In genomic region chr1:167171286-167171929, GRCh38 we compare ENCODE assay signal across 16 cellular contexts. TPM values are rescaled to one million over a fixed set of nuclear protein-coding genes. Genes with fewer than 3 reads are reported as not detected.
DNase-seq lines count a peak whose midpoint lies in the region; ATAC-seq and TF ChIP-seq lines count a peak whose summit lies in the region.
"Had no signal": no experiment of that assay in that cellular context is flagged by ENCODE, and none has a peak within 500 bp of the region (broad histone marks: within the 10 kb centered on the region; RNA-seq: fewer than 3 reads in every experiment).

No MANE protein-coding gene starts in this region.

- intact Hi-C loops in tibial artery (cut with DNase I; ENCODE audit: low total_unique reads) (no loop called here), posterior cingulate gyrus (cut with DNase I) (no loop called here)

- no peak overlapping the region for H3K18ac ChIP-seq in mesenchymal stem cell (ENCODE audit: low read depth in 1 of 2, low read length in 2 of 2)

- no peak overlapping the region for H3K14ac ChIP-seq in mesenchymal stem cell (ENCODE audit: low read length in 2 of 2)

- ATAC-seq in GM21576 (IDR thresholded peaks at IDR 0.05; ENCODE audit: unreplicated experiment), result no peak
- ATAC-seq: sciatic nerve had no signal

- H3K9me3 ChIP-seq in mesenchymal stem cell (ENCODE audit: control insufficient read depth, low read length), result peaks cover 8% of the 10 kb centered on the region
- peaks cover under 1 to 6% (median 4%) of the 10 kb centered on the region in 3 donors for H3K9me3 ChIP-seq in tibial artery

- H3K27me3 ChIP-seq in mesenchymal stem cell (ENCODE audit: control insufficient read depth in 1 of 2, insufficient read depth in 1 of 2, low read length in 2 of 2), result peaks cover 8 to 42% of the 10 kb centered on the region in 2 experiments
- H3K27me3 ChIP-seq in tibial artery, result peaks cover 0 to 2% of the 10 kb centered on the region in 2 donors
- H3K27me3 ChIP-seq: tibial nerve had no signal

- H3K4me2 ChIP-seq in mesenchymal stem cell (ENCODE audit: low read length, poor library complexity, severe bottlenecking), result no peak overlapping the region

- peak overlapping the region; percentile 23 for H2AK5ac ChIP-seq in mesenchymal stem cell (ENCODE audit: low read length, severe bottlenecking)

- H3K4me1 ChIP-seq in mesenchymal stem cell (ENCODE audit: control insufficient read depth, insufficient read depth, low read depth, low read length) (peaks cover 15% of the 10 kb centered on the region), tibial artery (no peaks in the 10 kb centered on the region)
- H3K4me1 ChIP-seq: tibial nerve had no signal

- H2AFZ ChIP-seq in mesenchymal stem cell (ENCODE audit: low read depth, low read length), result no peak overlapping the region

- no peak overlapping the region for H2BK120ac ChIP-seq in mesenchymal stem cell (ENCODE audit: low read depth, low read length)

- no peak overlapping the region for H3K27ac ChIP-seq in mesenchymal stem cell (ENCODE audit: low read length, poor library complexity, severe bottlenecking)
- no peak overlapping the region for H3K27ac ChIP-seq in tibial artery
- H3K27ac ChIP-seq: tibial nerve had no signal

- H3K36me3 ChIP-seq in mesenchymal stem cell (ENCODE audit: control insufficient read depth in 1 of 2, insufficient read depth in 2 of 2, low read depth in 1 of 2, low read length in 2 of 2), result no peaks in the 10 kb centered on the region
- no peaks in the 10 kb centered on the region for H3K36me3 ChIP-seq in tibial artery
- H3K36me3 ChIP-seq: tibial nerve had no signal

- H3K4me3 ChIP-seq in mesenchymal stem cell (ENCODE audit: insufficient read depth in 1 of 2, low read depth in 1 of 2, low read length in 2 of 2) (no peak overlapping the region), tibial artery (no peak overlapping the region)
- H3K4me3 ChIP-seq: tibial nerve had no signal

- TF ChIP-seq CTCF in tibial artery (IDR thresholded peaks at IDR 0.05), result no peak

- no peak overlapping the region for H3K4ac ChIP-seq in mesenchymal stem cell (ENCODE audit: low read depth in 1 of 2, low read length in 2 of 2)

- WGBS in mesenchymal stem cell, result 72% methylated on average over 7 of the region's 7 CpGs

- H2BK15ac ChIP-seq in mesenchymal stem cell (ENCODE audit: low read depth, poor library complexity, severe bottlenecking), result no peak overlapping the region

- no peak overlapping the region for H4K8ac ChIP-seq in mesenchymal stem cell (ENCODE audit: low read length)

- H3K79me1 ChIP-seq in mesenchymal stem cell (replicated peaks; ENCODE audit: low read length, poor library complexity, severe bottlenecking), result no peaks in the 10 kb centered on the region

- DNase-seq in EL, result peak; percentile 34
- peak; percentile 28 for DNase-seq in RKO (ENCODE audit: low spot score)
- peak; percentile 63 for DNase-seq in cerebellum (ENCODE audit: low spot score)
- DNase-seq in mesenchymal stem cell, result no peak
- no peak for DNase-seq in tibial artery
- no peak for DNase-seq in posterior cingulate gyrus
- no peak for DNase-seq in NCI-H2107 (lab: John Stamatoyannopoulos, UW)
- DNase-seq: activated CD4-positive, alpha-beta T cell treated with anti-CD3 and anti-CD28 coated beads, Interleukin-2, amount 50 U/mL, for 48 hours; amniotic stem cell; dermis blood vessel endothelial cell; NCI-H2171 treated with DMSO at 0.1 percent for 48 hours; SIG-M5; stimulated activated CD4-positive, alpha-beta T cell treated with anti-CD3 and anti-CD28 coated beads, Interleukin-4, amount 100 ng/mL, for 4 hours had no signal

- no peak overlapping the region for H4K91ac ChIP-seq in mesenchymal stem cell (ENCODE audit: low read length)

- H2BK12ac ChIP-seq in mesenchymal stem cell (ENCODE audit: low read length in 2 of 2), result no peak overlapping the region

- H3K9ac ChIP-seq in mesenchymal stem cell (ENCODE audit: low read length), result no peak overlapping the region

- no peak overlapping the region for H3K23ac ChIP-seq in mesenchymal stem cell (ENCODE audit: low read length in 2 of 2)

- no peak overlapping the region for H2BK5ac ChIP-seq in mesenchymal stem cell (ENCODE audit: low read depth, low read length, poor library complexity, severe bottlenecking)

RNA-seq across cellular contexts. Expression of gene POU2F1, which starts 49.3 kb away (rescaled TPM):
- 57.2 TPM for total RNA-seq in cerebellum
- 4.2 TPM for polyA plus RNA-seq in mesenchymal stem cell (2013, experiment 1 of 2)
- polyA plus RNA-seq in mesenchymal stem cell (2013, experiment 2 of 2), result 3.8 TPM

Comparison
In these comparisons a context has a peak if more than half of its experiments do, and no peak if none do; other contexts are left out.
1. DNase-seq: peak in EL (single experiment), RKO (single experiment) and cerebellum (single experiment); none in mesenchymal stem cell (single experiment), tibial artery (0 of 2), posterior cingulate gyrus (0 of 10) and NCI-H2107 (single experiment).